In the genomic region with DNA sequence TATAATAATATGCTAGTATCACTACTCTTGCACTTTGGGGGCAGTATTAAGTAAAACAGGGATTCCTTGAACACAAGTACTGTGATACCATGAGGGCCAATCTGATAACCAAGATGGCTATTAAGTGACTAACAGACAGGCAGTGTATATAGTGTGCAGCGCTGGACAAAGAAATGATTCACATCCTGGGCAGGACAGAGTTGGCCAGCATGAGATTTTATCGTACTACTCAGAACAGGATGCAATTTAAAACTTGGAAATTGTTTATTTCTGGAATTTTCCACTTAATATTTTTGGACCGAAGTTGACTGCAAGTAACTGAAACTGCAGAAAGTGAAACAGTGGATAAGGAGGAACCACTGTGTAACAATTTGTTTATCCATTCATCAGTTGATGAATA, we compare ENCODE assay signal across 11 cellular contexts.
A peak's percentile ranks its signal among the peaks of the same experiment; 100 is the strongest.
DNase-seq lines count a peak whose midpoint lies in the region; ATAC-seq and TF ChIP-seq lines count a peak whose summit lies in the region.
"Had no signal": no experiment of that assay in that cellular context is flagged by ENCODE, and none has a peak within 500 bp of the region (broad histone marks: within the 10 kb centered on the region; RNA-seq: fewer than 3 reads in every experiment).

No MANE protein-coding gene starts in this region.

- no peak overlapping the region for H2AFZ ChIP-seq in smooth muscle cell (ENCODE audit: low read depth)

- H3K27ac ChIP-seq in adrenal gland = peak overlapping the region in 2 of 5 donors; percentile 6 to 24
- H3K27ac ChIP-seq in smooth muscle cell (ENCODE audit: low read depth) = peak overlapping the region; percentile 59

- DNase-seq in HCEC 1CT (peak; percentile 95), adrenal gland (peak in 4 of 7 donors; percentile 26 to 65 (median 33)), glomerular endothelial cell (ENCODE audit: extremely low read depth, low read depth, low spot score) (peak; percentile 93), smooth muscle cell (lab: John Stamatoyannopoulos, UW; ENCODE audit: unreplicated experiment) (no peak), NOMO-1 treated with dmso at 0.1 percent for 144 hours (lab: John Stamatoyannopoulos, UW; ENCODE audit: unreplicated experiment) (no peak)
- DNase-seq in activated CD4-positive, alpha-beta T cell treated with anti-CD3 and anti-CD28 coated beads, Interleukin-2, amount 50 U/mL, for 1 hour = no peak
- DNase-seq: activated gamma-delta T cell treated with Interleukin-2 at 50 U/mL for 16 hours, NCI-H1436 treated with DMSO at 0.1 percent for 48 hours, T-cell had no signal

- H3F3A ChIP-seq in smooth muscle cell (ENCODE audit: low read depth) = peaks cover 4% of the 10 kb centered on the region

- no peak for TF ChIP-seq POLR2A in adrenal gland (IDR thresholded peaks at IDR 0.05)

- intact Hi-C loops in adrenal gland (cut with DNase I) = no loop called here

- H3K27me3 ChIP-seq in adrenal gland (no peaks in the 10 kb centered on the region), smooth muscle cell (ENCODE audit: low read depth) (no peaks in the 10 kb centered on the region)

- TF ChIP-seq CTCF in adrenal gland (IDR thresholded peaks at IDR 0.05) (no peak), smooth muscle cell (IDR thresholded peaks at IDR 0.05; ENCODE audit: borderline replicate concordance, insufficient read depth, poor library complexity, severe bottlenecking) (no peak)

- H3K79me2 ChIP-seq in smooth muscle cell (ENCODE audit: low read depth) = no peaks in the 10 kb centered on the region

- H3K9ac ChIP-seq in smooth muscle cell (ENCODE audit: low read depth) = no peak overlapping the region

- H3K4me3 ChIP-seq in adrenal gland (no peak overlapping the region), smooth muscle cell (peak overlapping the region; percentile 2)

- H3K9me3 ChIP-seq in adrenal gland (replicated peaks in 1 of 3) (no peaks in the 10 kb centered on the region), smooth muscle cell (replicated peaks; ENCODE audit: low read depth) (no peaks in the 10 kb centered on the region)

- peaks cover 0 to 8% of the 10 kb centered on the region in 2 donors for H3K4me1 ChIP-seq in adrenal gland (replicated peaks in 1 of 2)
- H3K4me1 ChIP-seq in smooth muscle cell (ENCODE audit: low read depth) = peaks cover 5% of the 10 kb centered on the region

- ATAC-seq in HG03439 (IDR thresholded peaks at IDR 0.05; ENCODE audit: unreplicated experiment) = no peak
- no peak for ATAC-seq in HG02623 (IDR thresholded peaks at IDR 0.05; ENCODE audit: unreplicated experiment)
- ATAC-seq: T-cell had no signal

- no peaks in the 10 kb centered on the region for H4K20me1 ChIP-seq in smooth muscle cell (ENCODE audit: low read depth)

- H3K36me3 ChIP-seq in adrenal gland (replicated peaks in 1 of 2) (no peaks in the 10 kb centered on the region), smooth muscle cell (ENCODE audit: low read depth) (no peaks in the 10 kb centered on the region)

- peak overlapping the region; percentile 71 for H3K4me2 ChIP-seq in smooth muscle cell

- WGBS in adrenal gland, 4 donors = 22 to 52% (median 46%) methylated on average over 3 of the region's 3 CpGs
- WGBS in smooth muscle cell (ENCODE audit: low lambda C conversion rate) = 8% methylated on average over 3 of the region's 3 CpGs

Comparison
In these comparisons a context has a peak if more than half of its experiments do, and no peak if none do; other contexts are left out.
1. DNase-seq: peak in HCEC 1CT (single experiment), adrenal gland (4 of 7) and glomerular endothelial cell (single experiment); none in smooth muscle cell (single experiment), NOMO-1 treated with dmso at 0.1 percent for 144 hours (single experiment) and activated CD4-positive, alpha-beta T cell treated with anti-CD3 and anti-CD28 coated beads, Interleukin-2, amount 50 U/mL, for 1 hour (single experiment).